Comparison of ENCODE assay signal across 27 cellular contexts in genomic region chr2:135551356-135551755, GRCh38.
"Had no signal": no experiment of that assay in that cellular context is flagged by ENCODE, and none has a peak within 500 bp of the region (broad histone marks: within the 10 kb centered on the region; RNA-seq: fewer than 3 reads in every experiment).

No MANE protein-coding gene starts in this region.

- H3K4me3 ChIP-seq: colonic mucosa, coronary artery, dorsolateral prefrontal cortex, esophagus muscularis mucosa, esophagus squamous epithelium, gastrocnemius medialis, gastroesophageal sphincter, heart left ventricle, heart right ventricle, hepatocyte had no signal

- H3K36me3 ChIP-seq: colonic mucosa, esophagus muscularis mucosa, esophagus squamous epithelium, gastrocnemius medialis, gastroesophageal sphincter, heart left ventricle, heart right ventricle had no signal

- H3K4me2 ChIP-seq: hepatocyte had no signal

- H3K4me1 ChIP-seq: colonic mucosa, esophagus muscularis mucosa, esophagus squamous epithelium, foreskin keratinocyte, gastroesophageal sphincter, heart left ventricle, heart right ventricle had no signal

- H2AFZ ChIP-seq: hepatocyte had no signal

- H3K27ac ChIP-seq: colonic mucosa, coronary artery, dorsolateral prefrontal cortex, epithelial cell of prostate, esophagus muscularis mucosa, esophagus squamous epithelium, foreskin keratinocyte, gastrocnemius medialis, gastroesophageal sphincter, heart left ventricle, heart right ventricle, hepatocyte had no signal

- H3K9me3 ChIP-seq: colonic mucosa, esophagus muscularis mucosa, esophagus squamous epithelium, gastrocnemius medialis, gastroesophageal sphincter, heart left ventricle, heart right ventricle had no signal

- DNase-seq: colonic mucosa; cortex of kidney; dermis blood vessel endothelial cell; dorsolateral prefrontal cortex; effector CD4-positive, alpha-beta T cell; effector CD8-positive, alpha-beta T cell; effector memory CD4-positive, alpha-beta T cell; effector memory CD8-positive, alpha-beta T cell; endodermal cell; erythroblast; esophagus squamous epithelium; foreskin fibroblast; foreskin keratinocyte; foreskin melanocyte; gastrocnemius medialis; glutamatergic neuron; head of caudate nucleus; heart left ventricle; heart right ventricle had no signal

- ATAC-seq: effector memory CD8-positive, alpha-beta T cell; esophagus mucosa; foreskin keratinocyte; gastrocnemius medialis; gastroesophageal sphincter; heart left ventricle; heart right ventricle had no signal

- FAIRE-seq: endothelial cell of umbilical vein, frontal cortex had no signal

- H3K27me3 ChIP-seq: colonic mucosa, dorsolateral prefrontal cortex, esophagus muscularis mucosa, esophagus squamous epithelium, foreskin keratinocyte, gastrocnemius medialis, gastroesophageal sphincter, heart left ventricle, heart right ventricle, hepatocyte had no signal
